ENCODE assay signal across 12 cellular contexts in the genomic region with DNA sequence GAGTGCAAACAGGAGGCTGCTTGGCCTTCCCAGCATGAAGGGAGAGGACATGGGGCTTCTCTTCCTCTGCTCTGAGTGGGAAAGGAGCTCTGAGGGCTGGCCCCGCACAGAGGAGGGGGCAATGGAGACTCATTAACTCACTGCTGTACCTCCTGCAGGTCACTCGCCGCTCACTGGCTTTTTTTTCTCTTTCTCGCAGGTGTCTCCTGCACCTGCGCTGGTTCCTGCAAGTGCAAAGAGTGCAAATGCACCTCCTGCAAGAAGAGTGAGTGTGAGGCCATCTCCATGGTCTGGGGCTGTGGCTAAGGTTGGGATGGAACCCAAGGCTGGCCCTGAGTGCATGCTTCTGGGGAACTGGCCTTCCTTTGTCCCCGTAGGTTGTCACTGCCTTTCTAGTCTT. TPM values are rescaled to one million over a fixed set of nuclear protein-coding genes. Genes with fewer than 3 reads are reported as not detected.
A peak's percentile ranks its signal among the peaks of the same experiment; 100 is the strongest.
DNase-seq lines count a peak whose midpoint lies in the region; ATAC-seq, FAIRE-seq and TF ChIP-seq lines count a peak whose summit lies in the region.
"Had no signal": no experiment of that assay in that cellular context is flagged by ENCODE, and none has a peak within 500 bp of the region (broad histone marks: within the 10 kb centered on the region; RNA-seq: fewer than 3 reads in every experiment).

No MANE protein-coding gene starts in this region.

- CTCF ChIA-PET in activated naive CD4-positive, alpha-beta T cell treated with anti-CD3 and anti-CD28 coated beads, Interleukin-2, amount 10 ng/mL, durations not matched to agents 7 days and 5 days (lab: Charles Lee), result no interaction called here

- no peak for FAIRE-seq in astrocyte (lab: Jason Lieb, UNC)
- FAIRE-seq: TTC549 had no signal

- H3K36me3 ChIP-seq in astrocyte (ENCODE audit: insufficient read depth, low read length), result no peaks in the 10 kb centered on the region
- H3K36me3 ChIP-seq in lower lobe of right lung, result no peaks in the 10 kb centered on the region
- H3K36me3 ChIP-seq in transverse colon, result no peaks in the 10 kb centered on the region

- peaks cover 59% of the 10 kb centered on the region for H3K27me3 Mint-ChIP-seq in activated naive CD4-positive, alpha-beta T cell treated with anti-CD3 and anti-CD28 coated beads, Interleukin-2, amount 10 ng/mL, durations not matched to agents 7 days and 5 days
- H3K27me3 Mint-ChIP-seq in astrocyte (ENCODE audit: low read depth, unreplicated experiment), result peaks cover 80% of the 10 kb centered on the region

- H2AFZ ChIP-seq in astrocyte (ENCODE audit: low read depth, low read length), result peak overlapping the region; percentile 63

- H3K36me3 Mint-ChIP-seq in activated naive CD4-positive, alpha-beta T cell treated with anti-CD3 and anti-CD28 coated beads, Interleukin-2, amount 10 ng/mL, durations not matched to agents 7 days and 5 days, result peaks cover 7% of the 10 kb centered on the region
- H3K36me3 Mint-ChIP-seq in astrocyte (ENCODE audit: low read depth, unreplicated experiment), result no peaks in the 10 kb centered on the region

- ATAC-seq in lower lobe of right lung, result no peak
- ATAC-seq in GM21576 (IDR thresholded peaks at IDR 0.05; ENCODE audit: unreplicated experiment), result no peak
- ATAC-seq in GM21737 (IDR thresholded peaks at IDR 0.05; ENCODE audit: unreplicated experiment), result no peak
- no peak for ATAC-seq in HG03457 (IDR thresholded peaks at IDR 0.05; ENCODE audit: unreplicated experiment)

- peak overlapping the region; percentile 88 for H3K27ac Mint-ChIP-seq in activated naive CD4-positive, alpha-beta T cell treated with anti-CD3 and anti-CD28 coated beads, Interleukin-2, amount 10 ng/mL, durations not matched to agents 7 days and 5 days
- no peak overlapping the region for H3K27ac Mint-ChIP-seq in astrocyte (ENCODE audit: unreplicated experiment)

- H3K27me3 ChIP-seq in astrocyte (ENCODE audit: insufficient read depth, low read length) (peaks cover 59% of the 10 kb centered on the region), lower lobe of right lung (ENCODE audit: low read depth) (peaks cover 13% of the 10 kb centered on the region), transverse colon (peaks cover 29% of the 10 kb centered on the region)

- H3K9me3 Mint-ChIP-seq in activated naive CD4-positive, alpha-beta T cell treated with anti-CD3 and anti-CD28 coated beads, Interleukin-2, amount 10 ng/mL, durations not matched to agents 7 days and 5 days, result no peaks in the 10 kb centered on the region
- no peaks in the 10 kb centered on the region for H3K9me3 Mint-ChIP-seq in astrocyte (ENCODE audit: unreplicated experiment)

- no peak for TF ChIP-seq EP300 in transverse colon (IDR thresholded peaks at IDR 0.05; ENCODE audit: low read depth)

- no peak for DNase-seq in activated naive CD4-positive, alpha-beta T cell treated with anti-CD3 and anti-CD28 coated beads, Interleukin-2, amount 10 ng/mL, durations not matched to agents 7 days and 5 days
- DNase-seq in activated naive CD4-positive, alpha-beta T cell (lab: John Stamatoyannopoulos, UW), result no peak
- DNase-seq in astrocyte (ENCODE audit: low read depth), result no peak
- DNase-seq in lower lobe of right lung, result no peak
- no peak for DNase-seq in transverse colon
- DNase-seq: effector CD8-positive, alpha-beta T cell; NCI-H1694 treated with DMSO at 0.1 percent for 48 hours had no signal

- no peaks in the 10 kb centered on the region for H4K20me1 ChIP-seq in astrocyte (ENCODE audit: insufficient read depth, low read length)

- intact Hi-C loops in lower lobe of right lung (cut with DNase I) (no loop called here), transverse colon (cut with DNase I; ENCODE audit: low total_unique reads) (no loop called here)

- peaks cover 37% of the 10 kb centered on the region for H3K4me1 Mint-ChIP-seq in activated naive CD4-positive, alpha-beta T cell treated with anti-CD3 and anti-CD28 coated beads, Interleukin-2, amount 10 ng/mL, durations not matched to agents 7 days and 5 days
- H3K4me1 Mint-ChIP-seq in astrocyte (ENCODE audit: low read depth, unreplicated experiment), result peaks cover 1% of the 10 kb centered on the region

- H3K79me2 ChIP-seq in astrocyte (ENCODE audit: insufficient read depth, low read length), result no peaks in the 10 kb centered on the region

- H3K9ac ChIP-seq in astrocyte (ENCODE audit: low read length), result no peak overlapping the region

- peak overlapping the region; percentile 75 for H3K4me2 ChIP-seq in astrocyte (ENCODE audit: low read length)

- 35% methylated on average over 6 of the region's 6 CpGs; no CpG with 5 or more reads in 1 of the 2 donors for WGBS in transverse colon (ENCODE audit: low coverage in 1 of 2), 2 donors

- no peaks in the 10 kb centered on the region for H3K9me3 ChIP-seq in astrocyte (ENCODE audit: insufficient read depth, low read depth, low read length)
- H3K9me3 ChIP-seq in lower lobe of right lung, result no peaks in the 10 kb centered on the region
- no peaks in the 10 kb centered on the region for H3K9me3 ChIP-seq in transverse colon

- in situ Hi-C loops in transverse colon (cut with MboI; ENCODE audit: low pct_ligation_motif_present in 1 of 4, low pct_unique_long_range_greater_than_20kb in 1 of 4, low sequenced_read_pairs in 3 of 4), result no loop called here

- no peak overlapping the region for H3K27ac ChIP-seq in astrocyte (ENCODE audit: low read depth, low read length)
- no peak overlapping the region for H3K27ac ChIP-seq in lower lobe of right lung
- peak overlapping the region in 2 of 4 donors; percentile 75 to 79 for H3K27ac ChIP-seq in transverse colon

- H3K4me3 Mint-ChIP-seq in activated naive CD4-positive, alpha-beta T cell treated with anti-CD3 and anti-CD28 coated beads, Interleukin-2, amount 10 ng/mL, durations not matched to agents 7 days and 5 days, result peak overlapping the region; percentile 98
- H3K4me3 Mint-ChIP-seq in astrocyte (ENCODE audit: unreplicated experiment), result peak overlapping the region; percentile 82

- H3K4me1 ChIP-seq in astrocyte (ENCODE audit: insufficient read depth, low read length), result peaks cover 18% of the 10 kb centered on the region
- peaks cover 10% of the 10 kb centered on the region for H3K4me1 ChIP-seq in lower lobe of right lung
- H3K4me1 ChIP-seq in transverse colon, result peaks cover 5 to 23% (median 17%) of the 10 kb centered on the region in 4 donors

- H3K4me3 ChIP-seq in astrocyte (ENCODE audit: insufficient read depth, low read depth, low read length) (peak overlapping the region; percentile 31), lower lobe of right lung (peak overlapping the region; percentile 74), transverse colon (peak overlapping the region in 3 of 4 donors; percentile 45 to 54 (median 50))

- no peak for TF ChIP-seq CTCF in astrocyte (IDR thresholded peaks at IDR 0.05; ENCODE audit: insufficient read depth, low read depth, low read length)
- no peak for TF ChIP-seq CTCF in lower lobe of right lung (IDR thresholded peaks at IDR 0.05)
- TF ChIP-seq CTCF in transverse colon (IDR thresholded peaks at IDR 0.05), result no peak

- TF ChIP-seq POLR2A in transverse colon (IDR thresholded peaks at IDR 0.05), result no peak

RNA-seq across cellular contexts. Expression of a gene that starts 0.7 kb away (rescaled TPM):
- total RNA-seq in astrocyte (not detected in 2 replicates), lower lobe of right lung (12.6 TPM), transverse colon (10 to 100 TPM in 3 of 4 donors, 1 to 10 TPM in 1; 6.8 to 54.5 (median 18.9) TPM)

RNA-seq across cellular contexts. Expression of a gene that starts 6.8 kb away (rescaled TPM):
- total RNA-seq in astrocyte, result not detected in 2 replicates
- total RNA-seq in lower lobe of right lung, result not detected
- total RNA-seq in transverse colon, result not detected
- total RNA-seq: subcutaneous adipose tissue had no signal

RNA-seq across cellular contexts. Expression of a gene that starts 9.4 kb away (rescaled TPM):
- total RNA-seq in astrocyte (0.87 TPM in 1 of 2 replicates, not detected in the other), lower lobe of right lung (25.3 TPM), transverse colon (1,000 to 10,000 TPM in 1 of 4 donors, 100 to 1,000 TPM in 1, 10 to 100 TPM in 2; 21.0 to 1,835 (median 81.0) TPM)

RNA-seq across cellular contexts. Expression of a gene that starts 11.1 kb away (rescaled TPM):
- total RNA-seq in astrocyte (not detected in 2 replicates), lower lobe of right lung (4.3 TPM), transverse colon (100 to 1,000 TPM in 1 of 4 donors, 1 to 10 TPM in 2, not detected in 1; 3.0 to 526 (median 5.6) TPM)

RNA-seq across cellular contexts. Expression of a gene that starts 20.0 kb away (rescaled TPM):
- total RNA-seq in astrocyte, result not detected in 2 replicates
- total RNA-seq in lower lobe of right lung, result 4.7 TPM
- 10 to 100 TPM in 1 of 4 donors, 1 to 10 TPM in 2, not detected in 1; 4.4 to 35.2 (median 4.9) TPM for total RNA-seq in transverse colon

Comparison
In these comparisons a context has a peak if more than half of its experiments do, and no peak if none do; other contexts are left out.
1. RNA of a gene that starts 9.4 kb away (total RNA-seq): 21.0 to 1,835 TPM in transverse colon and 25.3 TPM in lower lobe of right lung (single experiment); 0.87 TPM in astrocyte; every median in the first group is over 10 times any median in the second.
2. Peak in every context shown above with its lines, with median percentiles within 50 percentile points of each other: H3K4me3 ChIP-seq.